8 cellular contexts compared by ENCODE assay signal in the genomic region with DNA sequence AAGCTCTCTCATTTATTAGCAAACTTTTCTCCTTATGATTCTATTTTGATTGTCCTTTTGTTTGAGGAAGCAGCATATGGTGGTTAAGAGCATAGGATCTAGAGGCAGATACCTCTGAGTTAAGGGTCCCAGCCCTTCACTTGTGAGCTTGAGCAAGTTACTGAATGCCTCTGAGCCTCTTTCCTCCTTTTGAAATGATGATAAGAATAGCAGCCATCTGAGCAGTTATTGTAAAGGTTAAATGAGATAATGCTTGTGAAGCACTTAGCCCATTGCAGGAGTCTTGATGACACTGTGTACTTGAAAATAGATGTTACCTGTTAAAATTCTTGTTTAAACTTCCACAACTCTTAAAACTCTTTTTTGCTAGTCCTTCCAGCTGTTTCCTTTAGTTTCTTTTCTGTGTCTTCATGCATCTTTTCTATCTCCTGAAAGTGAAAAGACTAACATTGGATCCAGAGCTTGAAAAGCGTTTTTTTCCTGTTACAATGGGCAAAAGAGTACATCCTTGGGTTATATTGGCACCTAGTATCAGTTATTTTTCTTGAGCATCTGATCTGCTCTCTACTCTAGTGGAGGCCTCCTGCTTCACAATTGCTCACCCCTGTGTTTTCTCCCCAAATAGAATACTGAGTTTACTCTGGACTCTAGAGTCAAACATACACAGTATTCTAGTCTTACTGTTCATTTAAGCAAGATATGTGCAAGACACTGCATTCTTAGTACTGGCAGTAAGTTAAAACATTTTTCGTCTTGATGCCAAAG. TPM values are rescaled to one million over a fixed set of nuclear protein-coding genes. Genes with fewer than 3 reads are reported as not detected.
DNase-seq lines count a peak whose midpoint lies in the region; ATAC-seq, FAIRE-seq and TF ChIP-seq lines count a peak whose summit lies in the region.

No MANE protein-coding gene starts in this region.

- WGBS in prostate gland, result 47% methylated on average over 2 of the region's 2 CpGs

- no peak overlapping the region for H3K27ac ChIP-seq in Panc1 (ENCODE audit: low read length)
- peak overlapping the region in 1 of 2 donors; percentile 17 for H3K27ac ChIP-seq in prostate gland

- POLR2A ChIA-PET in Panc1 (lab: Charles Lee), result interaction anchor here (0.7 kb wide), 1 partner anchor 51 kb away, joined by 4 read pairs; no protein-coding TSS in a partner anchor

- H3K9me3 ChIP-seq in Panc1 (ENCODE audit: control insufficient read depth, insufficient read depth, low read depth, low read length) (no peaks in the 10 kb centered on the region), prostate gland (no peaks in the 10 kb centered on the region)

- peak; percentile 20 for TF ChIP-seq POLR2A in erythroblast (IDR thresholded peaks at IDR 0.05; ENCODE audit: low read length)
- no peak for TF ChIP-seq POLR2A in prostate gland (IDR thresholded peaks at IDR 0.05)

- CTCF ChIA-PET in Panc1 (lab: Charles Lee), result interaction anchor here (0.6 kb wide), 1 partner anchor 1449 kb away, joined by 3 read pairs; the partner anchor contains the start of gene PPM1A

- intact Hi-C loops in Panc1 (cut with micrococcal nuclease; ENCODE audit: unreplicated experiment), result no loop called here
- intact Hi-C loops in prostate gland (cut with DNase I), result loop anchor here (5.0 to 10.0 kb wide), 3 partner anchors 74 to 226 kb away; no protein-coding TSS in a partner anchor

- no peaks in the 10 kb centered on the region for H3K27me3 ChIP-seq in Panc1 (ENCODE audit: control insufficient read depth, insufficient read depth, low read length)
- no peaks in the 10 kb centered on the region for H3K27me3 ChIP-seq in prostate gland (replicated peaks; ENCODE audit: insufficient read depth)

- DNase-seq in GM19239 (ENCODE audit: insufficient read length, low spot score) (no peak), Panc1 (ENCODE audit: low read depth, low spot score) (no peak), erythroblast (lab: John Stamatoyannopoulos, UW) (peak; percentile 39 to 65), retinal pigment epithelial cell (ENCODE audit: low read depth) (no peak), prostate gland (ENCODE audit: low spot score) (no peak), cerebellar nuclear complex (lab: John Stamatoyannopoulos, UW) (no peak), NCI-H510A (lab: John Stamatoyannopoulos, UW) (no peak)

- FAIRE-seq in GM19239 (lab: Jason Lieb, UNC), result peak; percentile 33

- ATAC-seq in Panc1 (no peak), HG02938 (IDR thresholded peaks at IDR 0.05; ENCODE audit: unreplicated experiment) (no peak)

- peak overlapping the region; percentile 68 to 94 for H3K4me3 ChIP-seq in Panc1 (ENCODE audit: low read depth in 2 of 2, low read length in 2 of 2)
- H3K4me3 ChIP-seq in retinal pigment epithelial cell (ENCODE audit: low read length), result peak overlapping the region; percentile 96
- H3K4me3 ChIP-seq in prostate gland, result peak overlapping the region in 1 of 2 donors; percentile 89

- TF ChIP-seq CTCF in Panc1 (IDR thresholded peaks at IDR 0.05) (no peak), retinal pigment epithelial cell (conservative IDR thresholded peaks at IDR 0.05; ENCODE audit: low read depth, low read length) (no peak), prostate gland (IDR thresholded peaks at IDR 0.05) (no peak)

- H3K36me3 ChIP-seq in Panc1 (ENCODE audit: control insufficient read depth, insufficient read depth, low read length) (peaks cover 7% of the 10 kb centered on the region; the same call in 1 of the 2 replicates), prostate gland (no peaks in the 10 kb centered on the region)

- in situ Hi-C loops in Panc1 (cut with HindIII; ENCODE audit: low pct_unique_long_range_greater_than_20kb, low sequenced_read_pairs), result no loop called here

- no TSS peak for BruUV-seq in Panc1 (replicated peaks; lab: Mats Ljungman, UMichigan)

- H3K4me1 ChIP-seq in Panc1 (ENCODE audit: control insufficient read depth, insufficient read depth, low read length) (peaks cover 15% of the 10 kb centered on the region), prostate gland (replicated peaks) (no peaks in the 10 kb centered on the region)

RNA-seq across cellular contexts. Expression of gene HIF1A, which starts 3.1 kb away (rescaled TPM):
- total RNA-seq in Panc1 (2021; ENCODE audit: unreplicated experiment), result 83.4 TPM
- 40.7 TPM for polyA plus RNA-seq in Panc1 (2012; ENCODE audit: insufficient read length)
- 100 to 1,000 TPM in 1 of 2 donors, 10 to 100 TPM in 1; 61.7 to 101 TPM for total RNA-seq in prostate gland

Comparison
In these comparisons a context has a peak if more than half of its experiments do, and no peak if none do; other contexts are left out.
1. DNase-seq: peak in erythroblast (2 of 2); none in GM19239 (single experiment), Panc1 (single experiment), retinal pigment epithelial cell (single experiment), prostate gland (single experiment), cerebellar nuclear complex (0 of 2) and NCI-H510A (single experiment).